15 cellular contexts compared by ENCODE assay signal in the genomic region with DNA sequence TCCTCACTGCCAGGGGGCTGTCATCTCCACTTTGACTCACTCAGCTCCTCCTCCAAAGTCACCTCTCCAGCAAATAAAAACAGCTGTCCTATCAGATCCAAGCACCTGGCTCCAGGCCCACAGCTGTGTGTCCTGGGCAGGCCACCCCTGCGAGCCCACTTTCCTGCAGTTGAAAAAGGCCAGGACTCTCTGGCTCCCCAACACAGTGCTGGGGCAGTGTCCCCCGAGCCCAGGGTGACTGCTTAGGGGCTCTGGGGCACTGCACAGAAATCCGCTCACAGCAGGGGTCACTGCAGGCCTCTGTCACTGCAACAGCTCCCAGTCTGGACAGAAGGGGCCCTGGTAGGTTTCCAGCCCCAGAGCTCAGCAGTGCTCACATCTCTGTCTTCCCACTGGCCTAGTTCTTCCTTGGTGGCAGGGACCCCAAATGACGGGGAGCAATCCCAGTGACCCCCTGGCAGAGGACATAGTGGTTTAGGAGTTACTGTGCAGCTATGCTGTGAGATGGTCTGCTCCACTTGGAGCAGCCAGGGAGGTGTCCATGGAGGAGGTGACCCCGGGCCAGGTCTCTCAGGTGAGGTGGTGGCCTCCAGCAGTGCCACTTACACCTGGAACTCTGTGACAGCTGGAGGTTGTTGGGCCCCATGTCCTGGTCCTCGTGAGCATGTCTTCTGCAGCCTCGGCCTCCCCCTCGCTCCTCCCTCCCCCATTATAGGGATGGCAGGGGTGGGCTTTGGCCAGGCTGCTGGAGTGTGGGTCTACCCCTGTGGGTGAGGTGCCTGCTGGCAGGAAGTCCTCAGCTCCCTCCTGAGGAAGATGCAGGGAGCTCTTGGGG. TPM values are rescaled to one million over a fixed set of nuclear protein-coding genes. Genes with fewer than 3 reads are reported as not detected.
A peak's percentile ranks its signal among the peaks of the same experiment; 100 is the strongest.
DNase-seq lines count a peak whose midpoint lies in the region; ATAC-seq and TF ChIP-seq lines count a peak whose summit lies in the region.
"Had no signal": no experiment of that assay in that cellular context is flagged by ENCODE, and none has a peak within 500 bp of the region (broad histone marks: within the 10 kb centered on the region; RNA-seq: fewer than 3 reads in every experiment).

No MANE protein-coding gene starts in this region.

- H3K27me3 ChIP-seq in BE2C (no peaks in the 10 kb centered on the region), Panc1 (ENCODE audit: control insufficient read depth, insufficient read depth, low read length) (no peaks in the 10 kb centered on the region), endodermal cell (ENCODE audit: control insufficient read depth, insufficient read depth, low read length, poor library complexity, severe bottlenecking) (no peaks in the 10 kb centered on the region)
- H3K27me3 ChIP-seq: left lung, ovary had no signal

- POLR2A ChIA-PET in Panc1 (lab: Charles Lee) = no interaction called here

- H3K36me3 ChIP-seq in BE2C (no peaks in the 10 kb centered on the region), Panc1 (ENCODE audit: control insufficient read depth, insufficient read depth, low read length) (no peaks in the 10 kb centered on the region), endodermal cell (ENCODE audit: control insufficient read depth, insufficient read depth, low read length) (peaks cover 57% of the 10 kb centered on the region), mucosa of descending colon (ENCODE audit: low read depth) (no peaks in the 10 kb centered on the region)
- H3K36me3 ChIP-seq: left lung, ovary had no signal

- no peaks in the 10 kb centered on the region for H3K9me3 ChIP-seq in BE2C
- H3K9me3 ChIP-seq in Panc1 (ENCODE audit: control insufficient read depth, insufficient read depth, low read depth, low read length) = no peaks in the 10 kb centered on the region
- no peaks in the 10 kb centered on the region for H3K9me3 ChIP-seq in endodermal cell (ENCODE audit: control insufficient read depth, low read length)
- H3K9me3 ChIP-seq in mucosa of descending colon = no peaks in the 10 kb centered on the region
- H3K9me3 ChIP-seq: left lung, ovary had no signal

- H3K27ac Mint-ChIP-seq in endodermal cell = peak overlapping the region; percentile 66

- BruUV-seq in Panc1 (replicated peaks; lab: Mats Ljungman, UMichigan) = no TSS peak

- H3K4me3 Mint-ChIP-seq in endodermal cell = no peak overlapping the region

- H3K27me3 Mint-ChIP-seq in endodermal cell (ENCODE audit: insufficient read depth) = no peaks in the 10 kb centered on the region

- H3K4me1 ChIP-seq in BE2C (no peaks in the 10 kb centered on the region), Panc1 (ENCODE audit: control insufficient read depth, insufficient read depth, low read length) (peaks cover 3% of the 10 kb centered on the region), endodermal cell (ENCODE audit: control insufficient read depth, insufficient read depth, low read length) (no peaks in the 10 kb centered on the region), mucosa of descending colon (ENCODE audit: low read depth) (peaks cover 7% of the 10 kb centered on the region)

- CTCF ChIA-PET in Panc1 (lab: Charles Lee) = no interaction called here

- in situ Hi-C loops in Panc1 (cut with HindIII; ENCODE audit: low pct_unique_long_range_greater_than_20kb, low sequenced_read_pairs) (no loop called here), G401 (cut with HindIII; ENCODE audit: low sequenced_read_pairs) (no loop called here)

- H3K36me3 Mint-ChIP-seq in endodermal cell (ENCODE audit: low read depth) = peaks cover 12% of the 10 kb centered on the region

- H3K27ac ChIP-seq in Panc1 (ENCODE audit: low read length) (no peak overlapping the region), endodermal cell (ENCODE audit: low read depth, low read length) (no peak overlapping the region), coronary artery (peak overlapping the region in 1 of 2 donors; percentile 54)
- H3K27ac ChIP-seq: left lung, ovary had no signal

- H3K4me3 ChIP-seq in BE2C (ENCODE audit: low read depth, low read length) = no peak overlapping the region
- no peak overlapping the region for H3K4me3 ChIP-seq in Panc1 (ENCODE audit: low read depth in 2 of 2, low read length in 2 of 2)
- no peak overlapping the region for H3K4me3 ChIP-seq in endodermal cell (ENCODE audit: low read length)
- no peak overlapping the region for H3K4me3 ChIP-seq in mucosa of descending colon
- no peak overlapping the region for H3K4me3 ChIP-seq in coronary artery
- H3K4me3 ChIP-seq: left lung, ovary had no signal

- no peaks in the 10 kb centered on the region for H3K9me3 Mint-ChIP-seq in endodermal cell

- DNase-seq in BE2C = peak; percentile 19
- DNase-seq in Panc1 (ENCODE audit: low read depth, low spot score) = no peak
- no peak for DNase-seq in endodermal cell
- DNase-seq in mucosa of descending colon = peak in 2 of 3 donors; percentile 27 to 36
- DNase-seq in coronary artery (ENCODE audit: low spot score) = no peak
- no peak for DNase-seq in G401 (ENCODE audit: low spot score)
- no peak for DNase-seq in NCI-H187 (lab: John Stamatoyannopoulos, UW)
- DNase-seq: activated naive CD4-positive, alpha-beta T cell treated with anti-CD3 and anti-CD28 coated beads, Interleukin-2, amount 50 U/mL, for 16 hours; NCI-H2081; stimulated activated CD4-positive, alpha-beta T cell treated with anti-CD3 and anti-CD28 coated beads, Interleukin-4, amount 100 ng/mL, for 1 hour; stimulated activated naive CD4-positive, alpha-beta T cell; T-helper 1 cell had no signal

- H3K4me1 Mint-ChIP-seq in endodermal cell = peaks cover 6% of the 10 kb centered on the region

- no peak overlapping the region for H3K9ac ChIP-seq in endodermal cell (ENCODE audit: extremely low read depth, low read length, poor library complexity, severe bottlenecking)

- peak; percentile 44; the same call in 1 of the 2 replicates for ATAC-seq in Panc1
- ATAC-seq in mucosa of descending colon = no peak
- no peak for ATAC-seq in GM21528 (IDR thresholded peaks at IDR 0.05; ENCODE audit: low FRiP score, unreplicated experiment)
- ATAC-seq: left lung had no signal

- intact Hi-C loops in Panc1 (cut with micrococcal nuclease; ENCODE audit: unreplicated experiment) (no loop called here), mucosa of descending colon (cut with DNase I, micrococcal nuclease) (no loop called here)

- TF ChIP-seq CTCF in BE2C (IDR thresholded peaks at IDR 0.05; ENCODE audit: low read depth, low read length) (peak; percentile 28; the same call in 1 of the 2 replicates), Panc1 (IDR thresholded peaks at IDR 0.05) (no peak), endodermal cell (conservative IDR thresholded peaks at IDR 0.05) (no peak), mucosa of descending colon (IDR thresholded peaks at IDR 0.05) (no peak), coronary artery (IDR thresholded peaks at IDR 0.05) (no peak)

- 93 to 94% methylated on average over 8 of the region's 8 CpGs for WGBS in endodermal cell (ENCODE audit: insufficient coverage in 1 of 2, insufficient read length in 1 of 2), 2 experiments

RNA-seq across cellular contexts. Expression of gene HS6ST1, which starts 35.5 kb away (rescaled TPM):
- 35.2 TPM for polyA plus RNA-seq in BE2C (2012; ENCODE audit: insufficient read depth, insufficient read length, low read depth)
- total RNA-seq in Panc1 (2021; ENCODE audit: unreplicated experiment) (22.0 TPM), endodermal cell (100 to 1,000 TPM in 1 of 2 donors, 10 to 100 TPM in 1; 93.0 to 106 TPM), mucosa of descending colon (10 to 100 TPM; 30.8 to 39.6 (median 32.2) TPM)
- polyA plus RNA-seq in Panc1 (2012; ENCODE audit: insufficient read length) = 22.0 TPM
- polyA plus RNA-seq in endodermal cell (2013, experiment 1 of 2) = 81.5 TPM
- polyA plus RNA-seq in endodermal cell (2013, experiment 2 of 2) = 79.0 TPM
- 45.2 and 45.4 TPM in 2 replicates for total RNA-seq in G401 (2014; rRNA removed; shearing (Covaris generic))

Comparison
In these comparisons a context has a peak if more than half of its experiments do, and no peak if none do; other contexts are left out.
1. DNase-seq: peak in BE2C (single experiment) and mucosa of descending colon (2 of 3); none in Panc1 (single experiment), endodermal cell (single experiment), coronary artery (single experiment), G401 (single experiment) and NCI-H187 (0 of 2).